Comparison of ENCODE assay signal across 2 cellular contexts in genomic region chr3:129562803-129563202, GRCh38.
TF ChIP-seq lines count a peak whose summit lies in the region.

No MANE protein-coding gene starts in this region.

TF ChIP-seq in HepG2, 621 proteins besides CTCF, POLR2A, EP300 and RAD21:
- TF ChIP-seq SRF (IDR thresholded peaks at IDR 0.05; ENCODE audit: low read depth, low read length) (no peak), AGO2 (optimal IDR thresholded peaks at IDR 0.05; ENCODE audit: low read depth, low read length) (peak; percentile 33), ZBTB38 (CRISPR knock-in tag; IDR thresholded peaks at IDR 0.05) (peak; percentile 25; the same call in 1 of the 2 replicates)

TF ChIP-seq in H1, 55 proteins besides CTCF, POLR2A, EP300 and RAD21:
- TF ChIP-seq CBX5 (IDR thresholded peaks at IDR 0.05; ENCODE audit: low read depth, low read length) (no peak), BRCA1 (IDR thresholded peaks at IDR 0.05; ENCODE audit: low read depth, low read length) (no peak), ATF2 (IDR thresholded peaks at IDR 0.05; ENCODE audit: low read length) (no peak), YY1 (IDR thresholded peaks at IDR 0.05; ENCODE audit: low read depth, low read length) (no peak), BACH1 (IDR thresholded peaks at IDR 0.05; ENCODE audit: low read length) (no peak), KDM4A (IDR thresholded peaks at IDR 0.05; ENCODE audit: low read depth, low read length, severe bottlenecking) (no peak), TAF1 (IDR thresholded peaks at IDR 0.05; ENCODE audit: low read depth, low read length) (no peak), CHD7 (IDR thresholded peaks at IDR 0.05; ENCODE audit: insufficient replicate concordance, low read length) (no peak), SUZ12 (IDR thresholded peaks at IDR 0.05; ENCODE audit: low read length) (no peak), MAFK (IDR thresholded peaks at IDR 0.05; ENCODE audit: low read depth, low read length) (no peak), CHD2 (IDR thresholded peaks at IDR 0.05; ENCODE audit: low read length) (no peak)
